1 cellular context compared by ENCODE assay signal in genomic region chr13:102679449-102680132, GRCh38.
TF ChIP-seq lines count a peak whose summit lies in the region.

No MANE protein-coding gene starts in this region.

TF ChIP-seq in HepG2, 621 proteins besides CTCF, POLR2A, EP300 and RAD21:
- TF ChIP-seq MXD3 (CRISPR knock-in tag; IDR thresholded peaks at IDR 0.05) = no peak
- peak; percentile 48; the same call in 1 of the 2 replicates for TF ChIP-seq ZBTB40 (IDR thresholded peaks at IDR 0.05)
- TF ChIP-seq ZBTB40 (CRISPR knock-in tag; IDR thresholded peaks at IDR 0.05) = peak; percentile 95
